8 cellular contexts compared by ENCODE assay signal in genomic region chr17:32253117-32253611, GRCh38. TPM values are rescaled to one million over a fixed set of nuclear protein-coding genes. Genes with fewer than 3 reads are reported as not detected.
DNase-seq lines count a peak whose midpoint lies in the region; ATAC-seq, FAIRE-seq and TF ChIP-seq lines count a peak whose summit lies in the region.

No MANE protein-coding gene starts in this region.

- DNase-seq in COLO668 (lab: John Stamatoyannopoulos, UW; ENCODE audit: unreplicated experiment) (peak; percentile 55), NOMO-1 treated with DMSO at 0.1 percent for 48 hours (lab: John Stamatoyannopoulos, UW; ENCODE audit: unreplicated experiment) (peak; percentile 62), endothelial cell of umbilical vein (ENCODE audit: low read depth, low spot score) (peak; percentile 77), middle frontal gyrus (ENCODE audit: extremely low spot score, low spot score) (peak; percentile 64)
- peak; percentile 26 to 49 (median 43) for DNase-seq in activated CD8-positive, alpha-beta memory T cell treated with anti-CD3 and anti-CD28 coated beads for 48 hours (ENCODE audit: low read depth in 2 of 3, low spot score in 2 of 3)
- peak; percentile 19 to 33 for DNase-seq in stimulated activated CD8-positive, alpha-beta memory T cell treated with anti-CD3 and anti-CD28 coated beads, Interleukin-4, amount 100 ng/mL, for 4 hours (ENCODE audit: low read depth in 2 of 2, low spot score in 1 of 2)

- CTCF ChIA-PET in endothelial cell of umbilical vein (lab: Charles Lee): interaction anchor here (0.6 to 6.2 kb wide), 30 partner anchors 8 to 1498 kb away, joined by 3 to 94 read pairs (median 5); partner anchors contain the start of genes C17orf75 and PSMD11

- H4K20me1 ChIP-seq in endothelial cell of umbilical vein (replicated peaks; ENCODE audit: control insufficient read depth, extremely low read depth, insufficient read depth, low read length): no peaks in the 10 kb centered on the region

- H3K27me3 ChIP-seq in endothelial cell of umbilical vein (ENCODE audit: control insufficient read depth in 2 of 2, insufficient read depth in 2 of 2, low read length in 2 of 2): peaks cover 0 to 10% of the 10 kb centered on the region in 2 experiments

- peak; percentile 43 for ATAC-seq in HG02798 (IDR thresholded peaks at IDR 0.05; ENCODE audit: poor library complexity, unreplicated experiment)
- no peak for ATAC-seq in GM19023 (IDR thresholded peaks at IDR 0.05; ENCODE audit: unreplicated experiment)

- intact Hi-C loops in endothelial cell of umbilical vein (cut with micrococcal nuclease): loop anchor here (1.0 kb wide), 1 partner anchor 66 kb away; no protein-coding TSS in a partner anchor

- H3K79me2 ChIP-seq in endothelial cell of umbilical vein (ENCODE audit: control insufficient read depth, insufficient read depth, low read length): no peaks in the 10 kb centered on the region

- FAIRE-seq in endothelial cell of umbilical vein (lab: Jason Lieb, UNC): peak; percentile 87

- H3K4me3 ChIP-seq in endothelial cell of umbilical vein (replicated peaks in 1 of 3; ENCODE audit: insufficient read depth in 1 of 3, low read depth in 1 of 3, low read length in 3 of 3): no peak overlapping the region

- no peaks in the 10 kb centered on the region for H3K4me1 ChIP-seq in endothelial cell of umbilical vein (ENCODE audit: control insufficient read depth, extremely low read depth, insufficient read depth, low read length)

- no TSS peak for BruUV-seq in endothelial cell of umbilical vein (replicated peaks; lab: Mats Ljungman, UMichigan)

- POLR2A ChIA-PET in endothelial cell of umbilical vein (lab: Charles Lee): interaction anchor here (0.5 kb wide), 1 partner anchor 68 kb away, joined by 6 read pairs; no protein-coding TSS in a partner anchor

- no peak overlapping the region for H3K27ac ChIP-seq in endothelial cell of umbilical vein (ENCODE audit: insufficient read depth, low read depth, low read length)

- H3K36me3 ChIP-seq in endothelial cell of umbilical vein (ENCODE audit: control insufficient read depth in 2 of 2, extremely low read depth in 1 of 2, insufficient read depth in 2 of 2, low read length in 2 of 2): no peaks in the 10 kb centered on the region

- no peaks in the 10 kb centered on the region for H3K9me1 ChIP-seq in endothelial cell of umbilical vein (replicated peaks; ENCODE audit: control insufficient read depth, extremely low read depth, insufficient read depth, low read length)

- TF ChIP-seq POLR2A in endothelial cell of umbilical vein (IDR thresholded peaks at IDR 0.05; ENCODE audit: low read depth, low read length): no peak

- no peak overlapping the region for H3K9ac ChIP-seq in endothelial cell of umbilical vein (replicated peaks; ENCODE audit: extremely low read depth, insufficient read depth, low read length)

- H3K9me3 ChIP-seq in endothelial cell of umbilical vein (replicated peaks; ENCODE audit: control insufficient read depth, insufficient read depth, low read length): no peaks in the 10 kb centered on the region

- peak; percentile 94 to 98 for TF ChIP-seq CTCF in endothelial cell of umbilical vein (IDR thresholded peaks at IDR 0.05; ENCODE audit: extremely low read depth in 1 of 2, insufficient read depth in 1 of 2, low read depth in 1 of 2, low read length in 2 of 2)

- H2AFZ ChIP-seq in endothelial cell of umbilical vein (ENCODE audit: low read depth, low read length): no peak overlapping the region

- no peak overlapping the region for H3K4me2 ChIP-seq in endothelial cell of umbilical vein (ENCODE audit: insufficient read depth, low read length)

- dilution Hi-C loops in endothelial cell of umbilical vein (cut with MboI; ENCODE audit: extremely low pct_ligation_motif_present, low sequenced_read_pairs): no loop called here

TF ChIP-seq in endothelial cell of umbilical vein, 7 proteins besides CTCF, POLR2A, EP300 and RAD21:
- TF ChIP-seq GATA2 (IDR thresholded peaks at IDR 0.05; ENCODE audit: insufficient read depth, insufficient read length, low read depth, low read length) (no peak), MAX (IDR thresholded peaks at IDR 0.05; ENCODE audit: insufficient read depth, insufficient read length) (no peak), MYC (IDR thresholded peaks at IDR 0.05; ENCODE audit: low read depth, low read length) (no peak), JUN (IDR thresholded peaks at IDR 0.05; ENCODE audit: borderline replicate concordance, insufficient read depth, insufficient read length, low read depth) (no peak), FOS (IDR thresholded peaks at IDR 0.05; ENCODE audit: borderline replicate concordance, insufficient read depth, low read length) (no peak), EZH2 (IDR thresholded peaks at IDR 0.05; ENCODE audit: borderline replicate concordance, low read depth, low read length, severe bottlenecking) (no peak), POLR2AphosphoS5 (IDR thresholded peaks at IDR 0.05; ENCODE audit: insufficient read depth, low read depth, low read length) (no peak)

RNA-seq across cellular contexts. Expression of gene RHBDL3, which starts 12.5 kb away (rescaled TPM):
- total RNA-seq in endothelial cell of umbilical vein: 0.20 TPM in 1 of 2 replicates, not detected in the other
- polyA plus RNA-seq in endothelial cell of umbilical vein: 0.08 and 0.11 TPM in 2 replicates
- 0.03 and 0.11 TPM in 2 replicates for polyA plus RNA-seq in endothelial cell of umbilical vein (2011; cell fraction: cytosol; rRNA removed)
- 0.05 and 0.10 TPM in 2 replicates for polyA plus RNA-seq in endothelial cell of umbilical vein (2011; cell fraction: nucleus; rRNA removed)
- polyA plus RNA-seq in endothelial cell of umbilical vein (2012): 0.04 TPM in 1 of 2 replicates, not detected in the other
- polyA minus RNA-seq in endothelial cell of umbilical vein: not detected in 2 replicates
- not detected for polyA minus RNA-seq in endothelial cell of umbilical vein (2011; cell fraction: cytosol; rRNA and poly(A)+ RNA removed)
- not detected in 2 replicates for polyA minus RNA-seq in endothelial cell of umbilical vein (2011; cell fraction: nucleus; rRNA and poly(A)+ RNA removed)

Comparison
In these comparisons a context has a peak if more than half of its experiments do, and no peak if none do; other contexts are left out.
1. DNase-seq: peak in every context shown above with its lines; median percentile 77 in endothelial cell of umbilical vein; 64 in middle frontal gyrus; 62 in NOMO-1 treated with DMSO at 0.1 percent for 48 hours; 55 in COLO668; 43 in activated CD8-positive, alpha-beta memory T cell treated with anti-CD3 and anti-CD28 coated beads for 48 hours; 26 in stimulated activated CD8-positive, alpha-beta memory T cell treated with anti-CD3 and anti-CD28 coated beads, Interleukin-4, amount 100 ng/mL, for 4 hours.